24 cellular contexts compared by ENCODE assay signal in genomic region chr3:105281989-105282388, GRCh38.
DNase-seq lines count a peak whose midpoint lies in the region; FAIRE-seq and TF ChIP-seq lines count a peak whose summit lies in the region.
"Had no signal": no experiment of that assay in that cellular context is flagged by ENCODE, and none has a peak within 500 bp of the region (broad histone marks: within the 10 kb centered on the region; RNA-seq: fewer than 3 reads in every experiment).

No MANE protein-coding gene starts in this region.

- H3K27ac ChIP-seq in neuronal stem cell (replicated peaks; ENCODE audit: low read length) (no peak overlapping the region), esophagus squamous epithelium (no peak overlapping the region), OCI-LY7 (ENCODE audit: low read depth, low read length, poor library complexity, severe bottlenecking) (no peak overlapping the region)
- H3K27ac ChIP-seq: BLaER1 had no signal

- TF ChIP-seq POLR2A in H54 (IDR thresholded peaks at IDR 0.05; ENCODE audit: low read depth, low read length) (no peak), esophagus squamous epithelium (IDR thresholded peaks at IDR 0.05) (no peak)

- H3K79me1 ChIP-seq in neuronal stem cell (ENCODE audit: low read depth, low read length): no peaks in the 10 kb centered on the region

- intact Hi-C loops in esophagus squamous epithelium (cut with DNase I) (no loop called here), OCI-LY7 (cut with micrococcal nuclease; ENCODE audit: unreplicated experiment) (no loop called here)

- H2BK15ac ChIP-seq in neuronal stem cell (ENCODE audit: low read length): no peak overlapping the region

- H2BK5ac ChIP-seq in neuronal stem cell (ENCODE audit: low read length): no peak overlapping the region

- H3K9me3 ChIP-seq in neuronal stem cell (replicated peaks in 1 of 2; ENCODE audit: control insufficient read depth in 2 of 2, insufficient read depth in 1 of 2, low read depth in 1 of 2, low read length in 2 of 2): no peaks in the 10 kb centered on the region
- H3K9me3 ChIP-seq in esophagus squamous epithelium: no peaks in the 10 kb centered on the region
- no peaks in the 10 kb centered on the region for H3K9me3 ChIP-seq in OCI-LY7 (ENCODE audit: low read length)
- H3K9me3 ChIP-seq: BE2C, BLaER1 had no signal

- no peak overlapping the region for H4K91ac ChIP-seq in neuronal stem cell (ENCODE audit: low read depth, low read length, poor library complexity)

- TF ChIP-seq CTCF in esophagus squamous epithelium (IDR thresholded peaks at IDR 0.05) (no peak), OCI-LY7 (conservative IDR thresholded peaks at IDR 0.05; ENCODE audit: low read length) (no peak)

- H2AFZ ChIP-seq in neuronal stem cell (ENCODE audit: low read length) (peak overlapping the region; percentile 37), OCI-LY7 (ENCODE audit: low read length) (no peak overlapping the region)

- FAIRE-seq in H54 (lab: Jason Lieb, UNC): peak; percentile 52
- FAIRE-seq: A204.1, G401.6, GM12891, GM19239 had no signal

- no peak overlapping the region for H3K18ac ChIP-seq in neuronal stem cell (ENCODE audit: low read length)

- POLR2A ChIA-PET in OCI-LY7 (lab: Charles Lee): interaction anchor here (0.6 kb wide), 1 partner anchor 144 kb away, joined by 3 read pairs; no protein-coding TSS in a partner anchor

- H3K4me2 ChIP-seq in neuronal stem cell (ENCODE audit: insufficient read depth, low read length, poor library complexity, severe bottlenecking) (no peak overlapping the region), OCI-LY7 (ENCODE audit: low read length) (no peak overlapping the region)
- H3K4me2 ChIP-seq: BLaER1 had no signal

- H3K4me1 ChIP-seq in neuronal stem cell (ENCODE audit: control insufficient read depth in 2 of 2, insufficient read depth in 1 of 2, low read depth in 1 of 2, low read length in 2 of 2) (no peaks in the 10 kb centered on the region), esophagus squamous epithelium (peaks cover 0 to 6% (median 0%) of the 10 kb centered on the region in 3 donors), OCI-LY7 (ENCODE audit: insufficient read depth, low read length, poor library complexity, severe bottlenecking) (no peaks in the 10 kb centered on the region)
- H3K4me1 ChIP-seq: BE2C, BLaER1 had no signal

- H2AK5ac ChIP-seq in neuronal stem cell (ENCODE audit: low read depth, low read length): no peak overlapping the region

- H3K14ac ChIP-seq in neuronal stem cell (ENCODE audit: low read length): no peak overlapping the region

- no TSS peak for BruUV-seq in OCI-LY7 (replicated peaks; lab: Mats Ljungman, UMichigan)

- H4K20me1 ChIP-seq in OCI-LY7 (ENCODE audit: insufficient read depth, low read length): no peaks in the 10 kb centered on the region
- H4K20me1 ChIP-seq: BLaER1 had no signal

- WGBS in neuronal stem cell (ENCODE audit: extremely low coverage in 2 of 2, insufficient read length in 2 of 2, insufficient replicate concordance in 1 of 2), 2 donors: no CpG with 5 or more reads among the region's 1 CpG
- 63 to 70% methylated on average over 1 of the region's 1 CpG for WGBS in esophagus squamous epithelium, 2 donors

- no peak overlapping the region for H3K9ac ChIP-seq in neuronal stem cell (ENCODE audit: low read depth, low read length, poor library complexity)
- H3K9ac ChIP-seq: BLaER1 had no signal

- no peak overlapping the region for H2BK12ac ChIP-seq in neuronal stem cell (ENCODE audit: low read length)

- no peak overlapping the region for H3K4ac ChIP-seq in neuronal stem cell (ENCODE audit: low read length)

- H3K4me3 ChIP-seq in neuronal stem cell (ENCODE audit: low read length in 2 of 2): no peak overlapping the region
- no peak overlapping the region for H3K4me3 ChIP-seq in esophagus squamous epithelium
- no peak overlapping the region for H3K4me3 ChIP-seq in OCI-LY7 (ENCODE audit: low read depth, low read length, poor library complexity, severe bottlenecking)
- H3K4me3 ChIP-seq: BLaER1 had no signal

- CTCF ChIA-PET in OCI-LY7 (lab: Charles Lee; ENCODE audit: unreplicated experiment): no interaction called here

- DNase-seq in H54 (ENCODE audit: insufficient read length, low spot score) (no peak), OCI-M1 (lab: John Stamatoyannopoulos, UW) (peak; percentile 23), neuronal stem cell (ENCODE audit: low spot score) (no peak), esophagus squamous epithelium (lab: John Stamatoyannopoulos, UW) (no peak), epidermal melanocyte (ENCODE audit: insufficient read length, low spot score) (no peak), OCI-LY7 (ENCODE audit: low spot score) (no peak)
- DNase-seq: 8988T; ACHN; BE2C; C1 segment of cervical spinal cord; CD4-positive, alpha-beta memory T cell; CD4-positive, CD25-positive, alpha-beta regulatory T cell; CD8-positive, alpha-beta memory T cell; COR-L47; DMS 273 treated with DMSO at 0.1 percent for 48 hours; DMS153; DMS53; DMS79; GF-D8 had no signal

- no peak overlapping the region for H4K8ac ChIP-seq in neuronal stem cell (ENCODE audit: low read depth, low read length)

- H3K9me2 ChIP-seq in OCI-LY7 (ENCODE audit: insufficient read depth, low read length): no peaks in the 10 kb centered on the region

- no peak overlapping the region for H3K23ac ChIP-seq in neuronal stem cell (ENCODE audit: low read depth, low read length, poor library complexity)

- H3K36me3 ChIP-seq in neuronal stem cell (replicated peaks in 1 of 2; ENCODE audit: control insufficient read depth in 2 of 2, insufficient read depth in 2 of 2, low read length in 2 of 2) (no peaks in the 10 kb centered on the region), esophagus squamous epithelium (no peaks in the 10 kb centered on the region), OCI-LY7 (ENCODE audit: insufficient read depth, low read length) (no peaks in the 10 kb centered on the region)
- H3K36me3 ChIP-seq: BE2C, BLaER1 had no signal

- H3K27me3 ChIP-seq in neuronal stem cell (ENCODE audit: control insufficient read depth in 3 of 3, insufficient read depth in 3 of 3, low read depth in 1 of 3, low read length in 3 of 3): no peaks in the 10 kb centered on the region
- H3K27me3 ChIP-seq in esophagus squamous epithelium: peaks cover 0 to 19% (median 0%) of the 10 kb centered on the region in 4 donors
- H3K27me3 ChIP-seq: BE2C, BLaER1 had no signal

- no peaks in the 10 kb centered on the region for H3K79me2 ChIP-seq in OCI-LY7 (ENCODE audit: insufficient read depth, low read depth, low read length)

- H2BK120ac ChIP-seq in neuronal stem cell (ENCODE audit: low read depth, low read length): no peak overlapping the region
